ENCODE assay signal across 9 cellular contexts in genomic region chr16:68756250-68757051, GRCh38. TPM values are rescaled to one million over a fixed set of nuclear protein-coding genes. Genes with fewer than 3 reads are reported as not detected.
DNase-seq lines count a peak whose midpoint lies in the region; ATAC-seq and TF ChIP-seq lines count a peak whose summit lies in the region.
"Had no signal": no experiment of that assay in that cellular context is flagged by ENCODE, and none has a peak within 500 bp of the region (broad histone marks: within the 10 kb centered on the region; RNA-seq: fewer than 3 reads in every experiment).

No MANE protein-coding gene starts in this region.

- no peaks in the 10 kb centered on the region for H3K79me2 ChIP-seq in smooth muscle cell (ENCODE audit: low read depth)

- H2AFZ ChIP-seq in smooth muscle cell (ENCODE audit: low read depth), result no peak overlapping the region

- WGBS in smooth muscle cell (ENCODE audit: low lambda C conversion rate), result 73% methylated on average over 13 of the region's 13 CpGs

- H3K4me1 ChIP-seq in smooth muscle cell (ENCODE audit: low read depth), result no peaks in the 10 kb centered on the region

- peak overlapping the region; percentile 91 for H3K27ac Mint-ChIP-seq in activated naive CD8-positive, alpha-beta T cell treated with anti-CD3 and anti-CD28 coated beads for 36 hours

- no peak overlapping the region for H3K4me2 ChIP-seq in smooth muscle cell

- no peak for TF ChIP-seq CTCF in smooth muscle cell (IDR thresholded peaks at IDR 0.05; ENCODE audit: borderline replicate concordance, insufficient read depth, poor library complexity, severe bottlenecking)

- no peaks in the 10 kb centered on the region for H3K9me3 ChIP-seq in smooth muscle cell (replicated peaks; ENCODE audit: low read depth)

- H3K4me3 ChIP-seq in smooth muscle cell, result no peak overlapping the region

- H3K27me3 Mint-ChIP-seq in activated naive CD8-positive, alpha-beta T cell treated with anti-CD3 and anti-CD28 coated beads for 36 hours, result peaks cover 4% of the 10 kb centered on the region

- H3F3A ChIP-seq in smooth muscle cell (ENCODE audit: low read depth), result no peaks in the 10 kb centered on the region

- peak; percentile 100 for DNase-seq in NCI-H2107 treated with DMSO at 0.1 percent for 48 hours (lab: John Stamatoyannopoulos, UW; ENCODE audit: unreplicated experiment)
- DNase-seq in activated naive CD8-positive, alpha-beta T cell treated with anti-CD3 and anti-CD28 coated beads for 36 hours, result peak; percentile 70
- no peak for DNase-seq in smooth muscle cell (lab: John Stamatoyannopoulos, UW; ENCODE audit: unreplicated experiment)
- no peak for DNase-seq in AG08396 (ENCODE audit: low spot score)
- no peak for DNase-seq in HuH-7.5 (ENCODE audit: low spot score)
- no peak for DNase-seq in left ventricle myocardium superior

- H3K9ac ChIP-seq in smooth muscle cell (ENCODE audit: low read depth), result peak overlapping the region; percentile 69

- H3K4me3 Mint-ChIP-seq in activated naive CD8-positive, alpha-beta T cell treated with anti-CD3 and anti-CD28 coated beads for 36 hours, result peak overlapping the region; percentile 16
- H3K4me3 Mint-ChIP-seq: neural crest cell had no signal

- H3K9me3 Mint-ChIP-seq in activated naive CD8-positive, alpha-beta T cell treated with anti-CD3 and anti-CD28 coated beads for 36 hours, result no peaks in the 10 kb centered on the region
- H3K9me3 Mint-ChIP-seq: neural crest cell had no signal

- H3K27ac ChIP-seq in smooth muscle cell (ENCODE audit: low read depth), result peak overlapping the region; percentile 94

- H3K4me1 Mint-ChIP-seq in activated naive CD8-positive, alpha-beta T cell treated with anti-CD3 and anti-CD28 coated beads for 36 hours, result peaks cover 55% of the 10 kb centered on the region

- H4K20me1 ChIP-seq in smooth muscle cell (ENCODE audit: low read depth), result no peaks in the 10 kb centered on the region

- ATAC-seq in GM18867 (IDR thresholded peaks at IDR 0.05; ENCODE audit: unreplicated experiment) (peak; percentile 61), HG02759 (IDR thresholded peaks at IDR 0.05; ENCODE audit: unreplicated experiment) (peak; percentile 69), left ventricle myocardium superior (no peak)

- H3K36me3 ChIP-seq in smooth muscle cell (ENCODE audit: low read depth), result no peaks in the 10 kb centered on the region

- H3K27me3 ChIP-seq in smooth muscle cell (ENCODE audit: low read depth), result no peaks in the 10 kb centered on the region

- intact Hi-C loops in left ventricle myocardium superior (cut with micrococcal nuclease), result no loop called here

- no peaks in the 10 kb centered on the region for H3K36me3 Mint-ChIP-seq in activated naive CD8-positive, alpha-beta T cell treated with anti-CD3 and anti-CD28 coated beads for 36 hours

RNA-seq across cellular contexts. Expression of gene CDH1, which starts 19.4 kb away (rescaled TPM):
- under 1 TPM; 0.16 to 0.21 TPM for total RNA-seq in activated naive CD8-positive, alpha-beta T cell treated with anti-CD3 and anti-CD28 coated beads for 36 hours
- total RNA-seq in smooth muscle cell (44.3 and 45.8 TPM in 2 replicates), left ventricle myocardium superior (not detected)
- polyA plus RNA-seq in smooth muscle cell, result 4.7 and 28.0 TPM in 2 replicates

Comparison
In these comparisons a context has a peak if more than half of its experiments do, and no peak if none do; other contexts are left out.
1. DNase-seq: peak in NCI-H2107 treated with DMSO at 0.1 percent for 48 hours (single experiment) and activated naive CD8-positive, alpha-beta T cell treated with anti-CD3 and anti-CD28 coated beads for 36 hours (single experiment); none in smooth muscle cell (single experiment), AG08396 (single experiment), HuH-7.5 (single experiment) and left ventricle myocardium superior (single experiment).
2. RNA of gene CDH1, which starts 19.4 kb away (total RNA-seq): 44.3 to 45.8 TPM in smooth muscle cell; 0.16 to 0.21 TPM in activated naive CD8-positive, alpha-beta T cell treated with anti-CD3 and anti-CD28 coated beads for 36 hours and not detected in left ventricle myocardium superior (single experiment); every median in the first group is over 10 times any median in the second.